19 cellular contexts compared by ENCODE assay signal in the genomic region with DNA sequence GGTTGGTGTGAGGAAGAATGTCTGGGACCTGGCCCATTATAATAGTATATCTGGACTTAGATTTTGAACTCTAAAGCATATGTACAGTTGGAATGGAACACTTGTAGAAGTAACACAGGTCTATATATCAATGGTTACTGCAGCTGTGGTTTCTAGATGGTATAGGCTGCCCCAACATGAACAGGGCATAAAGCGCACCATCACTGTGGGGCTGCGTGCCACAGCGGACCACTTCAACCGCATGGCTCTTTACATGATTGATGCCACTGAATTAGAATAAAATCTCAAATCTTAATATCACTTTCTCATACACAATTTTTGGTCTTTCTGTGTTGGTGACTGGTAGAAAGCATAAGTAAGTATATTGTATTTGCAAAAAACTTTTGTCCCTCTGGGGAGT. TPM values are rescaled to one million over a fixed set of nuclear protein-coding genes. Genes with fewer than 3 reads are reported as not detected.
DNase-seq lines count a peak whose midpoint lies in the region; ATAC-seq, FAIRE-seq and TF ChIP-seq lines count a peak whose summit lies in the region.
"Had no signal": no experiment of that assay in that cellular context is flagged by ENCODE, and none has a peak within 500 bp of the region (broad histone marks: within the 10 kb centered on the region; RNA-seq: fewer than 3 reads in every experiment).

No MANE protein-coding gene starts in this region.

- no peaks in the 10 kb centered on the region for H3K9me2 ChIP-seq in GM23248 (ENCODE audit: insufficient read depth)

- peaks cover 7% of the 10 kb centered on the region for H3K4me1 Mint-ChIP-seq in activated naive CD4-positive, alpha-beta T cell treated with anti-CD3 and anti-CD28 coated beads, Interleukin-2, amount 50 U/mL, for 24 hours
- H3K4me1 Mint-ChIP-seq in activated naive CD4-positive, alpha-beta T cell treated with anti-CD3 and anti-CD28 coated beads, Interleukin-2, amount 10 ng/mL, durations not matched to agents 7 days and 5 days = no peaks in the 10 kb centered on the region
- H3K4me1 Mint-ChIP-seq in chondrocyte (ENCODE audit: low read depth) = no peaks in the 10 kb centered on the region

- H3K9me3 ChIP-seq in muscle layer of colon (ENCODE audit: low read length) (no peaks in the 10 kb centered on the region), GM23248 (ENCODE audit: low read depth) (no peaks in the 10 kb centered on the region)
- H3K9me3 ChIP-seq: BLaER1 treated with 17β-estradiol and CSF1 and Interleukin-3, amounts not matched to agents 10 nM and 100 nM had no signal

- no peak for DNase-seq in activated naive CD4-positive, alpha-beta T cell treated with anti-CD3 and anti-CD28 coated beads, Interleukin-2, amount 10 ng/mL, durations not matched to agents 7 days and 5 days
- DNase-seq in chondrocyte (ENCODE audit: low spot score) = no peak
- DNase-seq in substantia nigra (lab: John Stamatoyannopoulos, UW) = no peak
- DNase-seq in D721Med (ENCODE audit: insufficient read length, low spot score) = no peak
- DNase-seq in GM23248 = no peak
- DNase-seq: DMS79, H7, HFFc6, KBM-7, NCI-H1105 treated with DMSO at 0.1 percent for 48 hours, NCI-H1694 treated with DMSO at 0.1 percent for 48 hours, NCI-H748 treated with DMSO at 0.1 percent for 48 hours, Right ventricle myocardium superior had no signal

- peaks cover 20% of the 10 kb centered on the region for H3K36me3 ChIP-seq in muscle layer of colon (ENCODE audit: insufficient read depth, low read length)
- H3K36me3 ChIP-seq in GM23248 (ENCODE audit: low read depth) = peaks cover 32% of the 10 kb centered on the region; the same call in 1 of the 2 replicates

- H3K9ac ChIP-seq in muscle layer of colon (ENCODE audit: low read length) = no peak overlapping the region
- H3K9ac ChIP-seq in GM23248 = no peak overlapping the region
- H3K9ac ChIP-seq: BLaER1 treated with 17β-estradiol and CSF1 and Interleukin-3, amounts not matched to agents 10 nM and 100 nM had no signal

- in situ Hi-C loops in GM23248 (cut with MboI) = no loop called here

- H3K4me3 Mint-ChIP-seq in activated naive CD4-positive, alpha-beta T cell treated with anti-CD3 and anti-CD28 coated beads, Interleukin-2, amount 50 U/mL, for 24 hours = no peak overlapping the region
- no peak overlapping the region for H3K4me3 Mint-ChIP-seq in activated naive CD4-positive, alpha-beta T cell treated with anti-CD3 and anti-CD28 coated beads, Interleukin-2, amount 10 ng/mL, durations not matched to agents 7 days and 5 days
- no peak overlapping the region for H3K4me3 Mint-ChIP-seq in chondrocyte (ENCODE audit: unreplicated experiment)
- H3K4me3 Mint-ChIP-seq: HFFc6 had no signal

- ATAC-seq in GM21526 (IDR thresholded peaks at IDR 0.05; ENCODE audit: low FRiP score, unreplicated experiment) = no peak

- peak overlapping the region; percentile 24 for H3K27ac Mint-ChIP-seq in activated naive CD4-positive, alpha-beta T cell treated with anti-CD3 and anti-CD28 coated beads, Interleukin-2, amount 50 U/mL, for 24 hours
- H3K27ac Mint-ChIP-seq in activated naive CD4-positive, alpha-beta T cell treated with anti-CD3 and anti-CD28 coated beads, Interleukin-2, amount 10 ng/mL, durations not matched to agents 7 days and 5 days = no peak overlapping the region
- peak overlapping the region; percentile 12 for H3K27ac Mint-ChIP-seq in chondrocyte (ENCODE audit: unreplicated experiment)
- H3K27ac Mint-ChIP-seq: HFFc6 had no signal

- H3K4me3 ChIP-seq in muscle layer of colon (ENCODE audit: low read depth in 1 of 2, low read length in 2 of 2) = no peak overlapping the region
- H3K4me3 ChIP-seq in GM23248 = no peak overlapping the region
- H3K4me3 ChIP-seq: BLaER1 treated with 17β-estradiol and CSF1 and Interleukin-3, amounts not matched to agents 10 nM and 100 nM had no signal

- TF ChIP-seq CTCF in chondrocyte (IDR thresholded peaks at IDR 0.05) (no peak), D721Med (IDR thresholded peaks at IDR 0.05; ENCODE audit: insufficient read depth, missing control alignments) (no peak)

- no peak overlapping the region for H3K4me2 ChIP-seq in GM23248 (ENCODE audit: unreplicated experiment)
- H3K4me2 ChIP-seq: BLaER1 treated with 17β-estradiol and CSF1 and Interleukin-3, amounts not matched to agents 10 nM and 100 nM had no signal

- no peaks in the 10 kb centered on the region for H3K27me3 Mint-ChIP-seq in activated naive CD4-positive, alpha-beta T cell treated with anti-CD3 and anti-CD28 coated beads, Interleukin-2, amount 50 U/mL, for 24 hours
- no peaks in the 10 kb centered on the region for H3K27me3 Mint-ChIP-seq in activated naive CD4-positive, alpha-beta T cell treated with anti-CD3 and anti-CD28 coated beads, Interleukin-2, amount 10 ng/mL, durations not matched to agents 7 days and 5 days
- no peaks in the 10 kb centered on the region for H3K27me3 Mint-ChIP-seq in chondrocyte (ENCODE audit: low read depth)

- WGBS in GM23248 (ENCODE audit: low coverage in 1 of 2, low lambda C conversion rate in 2 of 2, missing lambda C conversion rate in 2 of 2), 2 experiments = 98% methylated on average over 4 of the region's 4 CpGs

- no peaks in the 10 kb centered on the region for H3K9me3 Mint-ChIP-seq in activated naive CD4-positive, alpha-beta T cell treated with anti-CD3 and anti-CD28 coated beads, Interleukin-2, amount 50 U/mL, for 24 hours
- no peaks in the 10 kb centered on the region for H3K9me3 Mint-ChIP-seq in activated naive CD4-positive, alpha-beta T cell treated with anti-CD3 and anti-CD28 coated beads, Interleukin-2, amount 10 ng/mL, durations not matched to agents 7 days and 5 days
- no peaks in the 10 kb centered on the region for H3K9me3 Mint-ChIP-seq in chondrocyte (ENCODE audit: low read depth)
- H3K9me3 Mint-ChIP-seq: HFFc6 had no signal

- H3K27ac ChIP-seq in muscle layer of colon (ENCODE audit: low read depth, low read length) (peak overlapping the region; percentile 43), substantia nigra (ENCODE audit: low read depth, low read length, poor library complexity, severe bottlenecking) (peak overlapping the region; percentile 93), GM23248 (no peak overlapping the region)
- H3K27ac ChIP-seq: BLaER1 treated with 17β-estradiol and CSF1 and Interleukin-3, amounts not matched to agents 10 nM and 100 nM had no signal

- no peaks in the 10 kb centered on the region for H3K27me3 ChIP-seq in muscle layer of colon (ENCODE audit: control insufficient read depth in 1 of 2, insufficient read depth in 2 of 2, low read length in 2 of 2)
- H3K27me3 ChIP-seq in GM23248 (replicated peaks; ENCODE audit: insufficient read depth) = no peaks in the 10 kb centered on the region
- H3K27me3 ChIP-seq: BLaER1 treated with 17β-estradiol and CSF1 and Interleukin-3, amounts not matched to agents 10 nM and 100 nM had no signal

- H2AFZ ChIP-seq in GM23248 = no peak overlapping the region

- peaks cover 36% of the 10 kb centered on the region for H3K79me2 ChIP-seq in GM23248 (ENCODE audit: insufficient read depth)

- H3K36me3 Mint-ChIP-seq in activated naive CD4-positive, alpha-beta T cell treated with anti-CD3 and anti-CD28 coated beads, Interleukin-2, amount 50 U/mL, for 24 hours = peaks cover 23% of the 10 kb centered on the region
- peaks cover 36% of the 10 kb centered on the region for H3K36me3 Mint-ChIP-seq in activated naive CD4-positive, alpha-beta T cell treated with anti-CD3 and anti-CD28 coated beads, Interleukin-2, amount 10 ng/mL, durations not matched to agents 7 days and 5 days
- H3K36me3 Mint-ChIP-seq in chondrocyte (ENCODE audit: low read depth) = peaks cover 24% of the 10 kb centered on the region

- no peaks in the 10 kb centered on the region for H4K20me1 ChIP-seq in GM23248 (ENCODE audit: insufficient read depth)

- peaks cover 5% of the 10 kb centered on the region; the same call in 1 of the 2 replicates for H3F3A ChIP-seq in GM23248 (ENCODE audit: insufficient read depth)

- no peak for FAIRE-seq in D721Med (lab: Jason Lieb, UNC)
- FAIRE-seq: A204.1 had no signal

- CTCF ChIA-PET in activated naive CD4-positive, alpha-beta T cell treated with anti-CD3 and anti-CD28 coated beads, Interleukin-2, amount 10 ng/mL, durations not matched to agents 7 days and 5 days (lab: Charles Lee) = interaction anchor here (2.2 to 6.3 kb wide), 2 partner anchors 8 to 11 kb away, joined by 6 to 39 read pairs; no protein-coding TSS in a partner anchor

- H3K4me1 ChIP-seq in muscle layer of colon (ENCODE audit: insufficient read depth, low read length) = peaks cover 20% of the 10 kb centered on the region
- H3K4me1 ChIP-seq in GM23248 (ENCODE audit: insufficient read depth) = no peaks in the 10 kb centered on the region
- H3K4me1 ChIP-seq: BLaER1 treated with 17β-estradiol and CSF1 and Interleukin-3, amounts not matched to agents 10 nM and 100 nM had no signal

RNA-seq across cellular contexts. Expression of gene KLRG2, which starts 59.5 kb away (rescaled TPM):
- not detected in 3 replicates for total RNA-seq in chondrocyte
- total RNA-seq in GM23248 (2014; rRNA removed; shearing (Covaris generic)) = 0.65 TPM in 1 of 2 replicates, not detected in the other
- not detected in 2 replicates for polyA plus RNA-seq in GM23248 (2016; fragmentation: Nextera tagmentation; extraction: Ambion mirVana)
- total RNA-seq: HFFc6, OCI-LY7, Right ventricle myocardium superior had no signal
